In the genomic region with DNA sequence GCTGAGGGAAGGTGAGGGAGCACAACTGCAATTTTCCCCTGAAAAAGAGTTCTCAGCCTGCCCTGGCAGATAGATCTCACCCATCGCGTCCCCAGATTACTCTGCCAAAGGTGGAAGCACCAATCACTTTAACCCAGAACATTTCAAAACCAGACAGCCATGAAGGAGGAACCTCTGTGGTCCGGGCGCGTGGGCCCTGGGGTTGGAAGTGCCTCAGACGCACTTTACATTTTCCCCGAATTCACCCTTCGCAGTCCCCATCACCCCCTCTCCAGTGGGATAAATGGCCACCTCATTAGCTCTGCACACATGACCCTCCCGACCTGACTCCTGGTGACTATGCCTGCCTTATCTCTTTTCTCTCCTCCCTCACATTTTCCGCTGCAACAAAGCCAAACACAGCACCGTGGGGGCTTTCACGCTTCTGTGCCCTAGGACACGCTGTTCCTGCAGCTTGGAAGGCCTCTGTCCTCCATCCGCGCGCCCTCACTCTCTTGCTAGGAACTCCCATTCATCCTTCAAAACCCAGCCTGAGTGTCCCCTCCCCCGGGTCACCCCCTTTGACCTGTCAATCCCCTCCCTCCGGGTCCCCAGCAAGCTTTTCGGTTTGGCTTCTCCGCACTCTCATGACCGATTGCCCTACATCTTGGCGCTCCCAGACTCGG, we compare ENCODE assay signal across 8 cellular contexts.
DNase-seq lines count a peak whose midpoint lies in the region; ATAC-seq and TF ChIP-seq lines count a peak whose summit lies in the region.
"Not testable (repeated sequence)": the region's sequence is repeated elsewhere in the genome, so short reads cannot be mapped to it uniquely, and the experiment has no call there.

No MANE protein-coding gene starts in this region.

- CTCF ChIA-PET in Panc1 (lab: Charles Lee) = interaction anchor here (0.6 kb wide), 1 partner anchor 137 kb away, joined by 10 read pairs; no protein-coding TSS in a partner anchor

- H3K4me3 Mint-ChIP-seq in activated T-helper 17 cell treated with anti-CD3 and anti-CD28 coated beads, Interleukin-2, amount 50 U/mL, for 72 hours = peak overlapping the region; percentile 52
- H3K4me3 Mint-ChIP-seq in endodermal cell = peak overlapping the region; percentile 53
- H3K4me3 Mint-ChIP-seq in stimulated activated memory B cell treated with anti-CD40 and anti-IgM and Interleukin-4, amounts not matched to agents 10 μg/mL and 1 μg/mL and 100 μg/mL, for 72 hours = peak overlapping the region; percentile 71

- H2AK5ac ChIP-seq in neuronal stem cell (ENCODE audit: low read depth, low read length) = not testable (repeated sequence)

- not testable (repeated sequence) for H3K4me1 ChIP-seq in BE2C; HAP-1; Panc1 (ENCODE audit: control insufficient read depth, insufficient read depth, low read length); endodermal cell (ENCODE audit: control insufficient read depth, insufficient read depth, low read length); neuronal stem cell (ENCODE audit: control insufficient read depth in 2 of 2, insufficient read depth in 1 of 2, low read depth in 1 of 2, low read length in 2 of 2)

- not testable (repeated sequence) for H3K4me2 ChIP-seq in neuronal stem cell (ENCODE audit: insufficient read depth, low read length, poor library complexity, severe bottlenecking)

- H2BK12ac ChIP-seq in neuronal stem cell (ENCODE audit: low read length) = not testable (repeated sequence)

- not testable (repeated sequence) for H3K14ac ChIP-seq in neuronal stem cell (ENCODE audit: low read length)

- not testable (repeated sequence) for H4K8ac ChIP-seq in neuronal stem cell (ENCODE audit: low read depth, low read length)

- not testable (repeated sequence) for H3K27ac Mint-ChIP-seq in activated T-helper 17 cell treated with anti-CD3 and anti-CD28 coated beads, Interleukin-2, amount 50 U/mL, for 72 hours; endodermal cell
- peak overlapping the region; percentile 31 for H3K27ac Mint-ChIP-seq in stimulated activated memory B cell treated with anti-CD40 and anti-IgM and Interleukin-4, amounts not matched to agents 10 μg/mL and 1 μg/mL and 100 μg/mL, for 72 hours

- not testable (repeated sequence) for H3K4me1 Mint-ChIP-seq in activated T-helper 17 cell treated with anti-CD3 and anti-CD28 coated beads, Interleukin-2, amount 50 U/mL, for 72 hours; endodermal cell; stimulated activated memory B cell treated with anti-CD40 and anti-IgM and Interleukin-4, amounts not matched to agents 10 μg/mL and 1 μg/mL and 100 μg/mL, for 72 hours

- not testable (repeated sequence) for H2BK5ac ChIP-seq in neuronal stem cell (ENCODE audit: low read length)

- not testable (repeated sequence) for H3K27me3 Mint-ChIP-seq in activated T-helper 17 cell treated with anti-CD3 and anti-CD28 coated beads, Interleukin-2, amount 50 U/mL, for 72 hours; endodermal cell (ENCODE audit: insufficient read depth); stimulated activated memory B cell treated with anti-CD40 and anti-IgM and Interleukin-4, amounts not matched to agents 10 μg/mL and 1 μg/mL and 100 μg/mL, for 72 hours

- 17% methylated on average over 7 of the region's 23 CpGs; no CpG with 5 or more reads in 1 of the 2 experiments for WGBS in endodermal cell (ENCODE audit: insufficient coverage in 1 of 2, insufficient read length in 1 of 2), 2 experiments
- no CpG with 5 or more reads among the region's 23 CpGs for WGBS in neuronal stem cell (ENCODE audit: extremely low coverage in 2 of 2, insufficient read length in 2 of 2, insufficient replicate concordance in 1 of 2), 2 donors

- H4K91ac ChIP-seq in neuronal stem cell (ENCODE audit: low read depth, low read length, poor library complexity) = not testable (repeated sequence)

- not testable (repeated sequence) for H3K18ac ChIP-seq in neuronal stem cell (ENCODE audit: low read length)

- not testable (repeated sequence) for H3K9me3 Mint-ChIP-seq in activated T-helper 17 cell treated with anti-CD3 and anti-CD28 coated beads, Interleukin-2, amount 50 U/mL, for 72 hours; endodermal cell; stimulated activated memory B cell treated with anti-CD40 and anti-IgM and Interleukin-4, amounts not matched to agents 10 μg/mL and 1 μg/mL and 100 μg/mL, for 72 hours

- not testable (repeated sequence) for H3K23ac ChIP-seq in neuronal stem cell (ENCODE audit: low read depth, low read length, poor library complexity)

- TF ChIP-seq CTCF in BE2C (IDR thresholded peaks at IDR 0.05; ENCODE audit: low read depth, low read length); Panc1 (IDR thresholded peaks at IDR 0.05); endodermal cell (conservative IDR thresholded peaks at IDR 0.05): not testable (repeated sequence)

- not testable (repeated sequence) for H3K79me1 ChIP-seq in neuronal stem cell (ENCODE audit: low read depth, low read length)

- not testable (repeated sequence) for H3K9ac ChIP-seq in endodermal cell (ENCODE audit: extremely low read depth, low read length, poor library complexity, severe bottlenecking); neuronal stem cell (ENCODE audit: low read depth, low read length, poor library complexity)

- H3K36me3 Mint-ChIP-seq in activated T-helper 17 cell treated with anti-CD3 and anti-CD28 coated beads, Interleukin-2, amount 50 U/mL, for 72 hours (ENCODE audit: low read depth); endodermal cell (ENCODE audit: low read depth); stimulated activated memory B cell treated with anti-CD40 and anti-IgM and Interleukin-4, amounts not matched to agents 10 μg/mL and 1 μg/mL and 100 μg/mL, for 72 hours: not testable (repeated sequence)

- H2AFZ ChIP-seq in neuronal stem cell (ENCODE audit: low read length) = peak overlapping the region; percentile 49

- not testable (repeated sequence) for H3K4ac ChIP-seq in neuronal stem cell (ENCODE audit: low read length)

- ATAC-seq in Panc1 = peak; percentile 3
- peak; percentile 1 for ATAC-seq in activated T-helper 17 cell treated with anti-CD3 and anti-CD28 coated beads, Interleukin-2, amount 50 U/mL, for 72 hours (replicated peaks)
- ATAC-seq in stimulated activated memory B cell treated with anti-CD40 and anti-IgM and Interleukin-4, amounts not matched to agents 10 μg/mL and 1 μg/mL and 100 μg/mL, for 72 hours = not testable (repeated sequence)

- intact Hi-C loops in Panc1 (cut with micrococcal nuclease; ENCODE audit: unreplicated experiment) = not testable (repeated sequence)

- not testable (repeated sequence) for H3K27me3 ChIP-seq in BE2C; HAP-1 (ENCODE audit: low read depth); Panc1 (ENCODE audit: control insufficient read depth, insufficient read depth, low read length); endodermal cell (ENCODE audit: control insufficient read depth, insufficient read depth, low read length, poor library complexity, severe bottlenecking); neuronal stem cell (ENCODE audit: control insufficient read depth in 3 of 3, insufficient read depth in 3 of 3, low read depth in 1 of 3, low read length in 3 of 3)

- peak; percentile 3 for DNase-seq in BE2C
- peak in 1 of 2 experiments; percentile 14 for DNase-seq in HAP-1 (ENCODE audit: low spot score in 2 of 2)
- not testable (repeated sequence) for DNase-seq in Panc1 (ENCODE audit: low read depth, low spot score); endodermal cell; neuronal stem cell (ENCODE audit: low spot score)

- in situ Hi-C loops in HAP-1 (cut with MboI; ENCODE audit: low sequenced_read_pairs); Panc1 (cut with HindIII; ENCODE audit: low pct_unique_long_range_greater_than_20kb, low sequenced_read_pairs): not testable (repeated sequence)

- POLR2A ChIA-PET in Panc1 (lab: Charles Lee) = not testable (repeated sequence)

- not testable (repeated sequence) for H3K27ac ChIP-seq in Panc1 (ENCODE audit: low read length); endodermal cell (ENCODE audit: low read depth, low read length)
- H3K27ac ChIP-seq in neuronal stem cell (replicated peaks; ENCODE audit: low read length) = peak overlapping the region; percentile 21

- H3K4me3 ChIP-seq in BE2C (ENCODE audit: low read depth, low read length) (peak overlapping the region; percentile 20; the same call in 1 of the 2 replicates), HAP-1 (peak overlapping the region; percentile 59), Panc1 (ENCODE audit: low read depth in 2 of 2, low read length in 2 of 2) (peak overlapping the region in 1 of 2 experiments; percentile 21; a peak in 1 of 4 replicates), iPS-18c (ENCODE audit: insufficient read depth, low read depth, low read length) (peak overlapping the region; percentile 24; the same call in 1 of the 2 replicates), neuronal stem cell (ENCODE audit: low read length in 2 of 2) (peak overlapping the region in 1 of 2 donors; percentile 42)
- not testable (repeated sequence) for H3K4me3 ChIP-seq in endodermal cell (ENCODE audit: low read length)

- not testable (repeated sequence) for H3K36me3 ChIP-seq in BE2C; HAP-1 (replicated peaks); Panc1 (ENCODE audit: control insufficient read depth, insufficient read depth, low read length); endodermal cell (ENCODE audit: control insufficient read depth, insufficient read depth, low read length); neuronal stem cell (replicated peaks in 1 of 2; ENCODE audit: control insufficient read depth in 2 of 2, insufficient read depth in 2 of 2, low read length in 2 of 2)

- BruUV-seq in Panc1 (replicated peaks; lab: Mats Ljungman, UMichigan) = not testable (repeated sequence)

- H2BK120ac ChIP-seq in neuronal stem cell (ENCODE audit: low read depth, low read length) = not testable (repeated sequence)

- H2BK15ac ChIP-seq in neuronal stem cell (ENCODE audit: low read length) = not testable (repeated sequence)

- not testable (repeated sequence) for H3K9me3 ChIP-seq in BE2C; HAP-1; Panc1 (ENCODE audit: control insufficient read depth, insufficient read depth, low read depth, low read length); endodermal cell (ENCODE audit: control insufficient read depth, low read length); iPS-18c (ENCODE audit: control insufficient read depth, insufficient read depth, low read length); neuronal stem cell (replicated peaks in 1 of 2; ENCODE audit: control insufficient read depth in 2 of 2, insufficient read depth in 1 of 2, low read depth in 1 of 2, low read length in 2 of 2)
